In the genomic region with DNA sequence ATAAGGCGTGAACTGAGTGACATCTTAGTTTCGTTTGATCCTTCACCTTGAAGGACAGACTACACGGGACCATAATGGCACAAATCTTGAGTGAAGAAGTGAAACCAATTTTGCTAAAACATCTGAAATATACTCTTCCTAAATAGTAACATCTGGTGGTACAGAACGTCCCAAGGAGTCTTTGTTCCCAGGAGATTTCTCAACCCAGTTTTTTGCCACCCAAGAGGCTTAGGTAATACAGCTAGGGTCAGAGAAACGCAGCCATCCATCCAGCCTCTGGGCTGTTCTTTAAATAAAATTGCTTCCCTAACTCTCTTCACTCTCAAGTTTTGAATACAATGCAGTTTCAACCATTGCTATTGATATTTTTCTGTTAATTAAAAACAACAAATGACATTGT, we compare ENCODE assay signal across 1 cellular context.
TF ChIP-seq lines count a peak whose summit lies in the region.

No MANE protein-coding gene starts in this region.

TF ChIP-seq in GM23338, 12 proteins besides CTCF, POLR2A, EP300 and RAD21 (continued from another document):
- TF ChIP-seq JUNB (IDR thresholded peaks at IDR 0.05; ENCODE audit: unreplicated experiment) (no peak), NANOG (IDR thresholded peaks at IDR 0.05; ENCODE audit: borderline replicate concordance) (no peak), ZNF462 (CRISPR knock-in tag; IDR thresholded peaks at IDR 0.05) (no peak)
- TF ChIP-seq, protein P1, sequence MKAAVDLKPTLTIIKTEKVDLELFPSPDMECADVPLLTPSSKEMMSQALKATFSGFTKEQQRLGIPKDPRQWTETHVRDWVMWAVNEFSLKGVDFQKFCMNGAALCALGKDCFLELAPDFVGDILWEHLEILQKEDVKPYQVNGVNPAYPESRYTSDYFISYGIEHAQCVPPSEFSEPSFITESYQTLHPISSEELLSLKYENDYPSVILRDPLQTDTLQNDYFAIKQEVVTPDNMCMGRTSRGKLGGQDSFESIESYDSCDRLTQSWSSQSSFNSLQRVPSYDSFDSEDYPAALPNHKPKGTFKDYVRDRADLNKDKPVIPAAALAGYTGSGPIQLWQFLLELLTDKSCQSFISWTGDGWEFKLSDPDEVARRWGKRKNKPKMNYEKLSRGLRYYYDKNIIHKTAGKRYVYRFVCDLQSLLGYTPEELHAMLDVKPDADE (IDR thresholded peaks at IDR 0.05), result no peak
